In the genomic region with DNA sequence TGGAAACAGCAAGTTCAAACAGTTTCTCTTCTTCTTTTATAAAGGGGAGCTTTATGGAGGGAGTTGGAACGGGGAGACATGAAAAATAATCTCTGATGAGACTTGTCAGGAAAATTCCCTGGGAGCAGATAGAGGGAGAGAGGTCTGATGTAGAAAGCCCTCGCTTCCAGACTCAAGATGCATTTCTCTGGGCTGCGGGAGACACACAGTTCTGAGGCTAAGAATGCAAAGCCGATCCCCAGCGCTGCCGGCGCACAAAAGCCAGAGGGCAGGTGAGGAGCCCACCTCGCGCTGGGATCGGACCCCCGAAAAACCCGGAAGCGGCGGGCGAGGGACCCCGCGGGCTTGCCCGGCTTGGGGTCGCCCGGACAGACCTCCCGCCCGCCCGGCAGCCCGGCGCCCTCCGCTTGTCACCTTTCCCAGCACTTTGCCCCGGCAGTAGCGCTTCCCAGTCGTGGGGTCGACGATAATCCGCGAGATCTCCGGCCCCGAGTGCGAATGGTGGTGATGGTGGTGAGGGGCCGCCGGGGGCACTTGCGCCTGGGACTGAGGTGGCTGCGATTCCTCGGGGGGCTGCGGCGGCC, we compare ENCODE assay signal across 8 cellular contexts. TPM values are rescaled to one million over a fixed set of nuclear protein-coding genes. Genes with fewer than 3 reads are reported as not detected.
DNase-seq lines count a peak whose midpoint lies in the region.

No MANE protein-coding gene starts in this region.

- peaks cover 13 to 17% (median 17%) of the 10 kb centered on the region in 3 donors for H3K4me1 Mint-ChIP-seq in CD8-positive, alpha-beta memory T cell

- peak overlapping the region; percentile 52 for H3K27ac ChIP-seq in CD8-positive, alpha-beta memory T cell (ENCODE audit: low read depth, low read length)
- H3K27ac ChIP-seq in caudate nucleus (ENCODE audit: low read depth, low read length), result peak overlapping the region; percentile 78
- H3K27ac ChIP-seq in layer of hippocampus (ENCODE audit: low read depth, low read length), result peak overlapping the region; percentile 91

- H3K27me3 Mint-ChIP-seq in CD8-positive, alpha-beta memory T cell, result peaks cover 19 to 22% of the 10 kb centered on the region in 2 donors

- H3K9me3 ChIP-seq in CD8-positive, alpha-beta memory T cell (ENCODE audit: low read length), result no peaks in the 10 kb centered on the region
- no peaks in the 10 kb centered on the region for H3K9me3 ChIP-seq in HAP-1

- no peaks in the 10 kb centered on the region for H3K27me3 ChIP-seq in CD8-positive, alpha-beta memory T cell (ENCODE audit: insufficient read depth, low read length, poor library complexity, severe bottlenecking)
- no peaks in the 10 kb centered on the region for H3K27me3 ChIP-seq in HAP-1 (ENCODE audit: low read depth)
- no peaks in the 10 kb centered on the region for H3K27me3 ChIP-seq in layer of hippocampus (ENCODE audit: control insufficient read depth, insufficient read depth, low read length)

- in situ Hi-C loops in HAP-1 (cut with MboI; ENCODE audit: low sequenced_read_pairs), result loop anchor here (25.0 kb wide), 1 partner anchor 672 kb away; no protein-coding TSS in a partner anchor

- peak overlapping the region; percentile 38 to 92 (median 68) for H3K27ac Mint-ChIP-seq in CD8-positive, alpha-beta memory T cell

- DNase-seq in CD8-positive, alpha-beta memory T cell, result peak in 1 of 5 donors; percentile 51
- DNase-seq in HAP-1 (ENCODE audit: low spot score in 2 of 2), result peak in 1 of 2 experiments; percentile 41
- DNase-seq in RPMI7951 (ENCODE audit: low read depth), result peak; percentile 43
- DNase-seq in caudate nucleus (lab: John Stamatoyannopoulos, UW), result peak in 7 of 61 donors; percentile 3 to 67 (median 44)
- peak in 4 of 6 experiments; percentile 30 to 66 (median 52) for DNase-seq in stimulated activated naive CD4-positive, alpha-beta T cell (lab: John Stamatoyannopoulos, UW)
- no peak for DNase-seq in NK-92 (lab: John Stamatoyannopoulos, UW; ENCODE audit: unreplicated experiment)
- DNase-seq in NCI-H128 (lab: John Stamatoyannopoulos, UW; ENCODE audit: unreplicated experiment), result no peak

- peak overlapping the region; percentile 69 for H3K4me3 ChIP-seq in CD8-positive, alpha-beta memory T cell (ENCODE audit: low read length)
- H3K4me3 ChIP-seq in HAP-1, result peak overlapping the region; percentile 64

- H3K4me1 ChIP-seq in CD8-positive, alpha-beta memory T cell (ENCODE audit: insufficient read depth, low read length), result peaks cover 11% of the 10 kb centered on the region
- peaks cover 19% of the 10 kb centered on the region for H3K4me1 ChIP-seq in HAP-1

- H3K36me3 Mint-ChIP-seq in CD8-positive, alpha-beta memory T cell, result peaks cover 0 to 1% (median 0%) of the 10 kb centered on the region in 3 donors

- no peaks in the 10 kb centered on the region for H3K9me3 Mint-ChIP-seq in CD8-positive, alpha-beta memory T cell

- CTCF ChIA-PET in CD8-positive, alpha-beta memory T cell (lab: Charles Lee), result interaction anchor here (1.8 to 3.7 kb wide), 2 partner anchors 1118 to 1160 kb away, joined by 6 to 41 read pairs; no protein-coding TSS in a partner anchor

- peak overlapping the region; percentile 84 to 93 (median 87) for H3K4me3 Mint-ChIP-seq in CD8-positive, alpha-beta memory T cell

- POLR2A ChIA-PET in CD8-positive, alpha-beta memory T cell (lab: Charles Lee), result no interaction called here

- H3K36me3 ChIP-seq in CD8-positive, alpha-beta memory T cell (ENCODE audit: insufficient read depth, low read length), result no peaks in the 10 kb centered on the region
- H3K36me3 ChIP-seq in HAP-1 (replicated peaks), result peaks cover 7% of the 10 kb centered on the region; the same call in 1 of the 2 replicates

RNA-seq across cellular contexts. Expression of a gene that starts 0.5 kb away (rescaled TPM):
- 1 to 10 TPM; 2.5 to 3.0 TPM for total RNA-seq in CD8-positive, alpha-beta memory T cell
- 5.2 TPM for polyA plus RNA-seq in CD8-positive, alpha-beta memory T cell
- 120 and 137 TPM in 2 replicates for total RNA-seq in RPMI7951 (2014; rRNA removed; shearing (Covaris generic))

RNA-seq across cellular contexts. Expression of a gene that starts 31.9 kb away (rescaled TPM):
- total RNA-seq in CD8-positive, alpha-beta memory T cell, result under 1 TPM in 1 of 2 experiments, not detected in 1; 0.26 TPM
- polyA plus RNA-seq in CD8-positive, alpha-beta memory T cell, result 1.3 TPM
- not detected in 2 replicates for total RNA-seq in RPMI7951 (2014; rRNA removed; shearing (Covaris generic))

Comparison
In these comparisons a context has a peak if more than half of its experiments do, and no peak if none do; other contexts are left out.
1. DNase-seq: peak in RPMI7951 (single experiment) and stimulated activated naive CD4-positive, alpha-beta T cell (4 of 6); none in NK-92 (single experiment) and NCI-H128 (single experiment).
2. RNA of a gene that starts 0.5 kb away (total RNA-seq): 120 to 137 TPM in RPMI7951; 2.5 to 3.0 TPM in CD8-positive, alpha-beta memory T cell; every median in the first group is over 10 times any median in the second.
3. Peak in every context shown above with its lines, with median percentiles within 50 percentile points of each other: H3K27ac ChIP-seq.